Comparison of ENCODE assay signal across 16 cellular contexts in genomic region chr1:242764161-242764560, GRCh38.
"Had no signal": no experiment of that assay in that cellular context is flagged by ENCODE, and none has a peak within 500 bp of the region (broad histone marks: within the 10 kb centered on the region; RNA-seq: fewer than 3 reads in every experiment).

No MANE protein-coding gene starts in this region.

- ATAC-seq: effector memory CD8-positive, alpha-beta T cell; foreskin keratinocyte; lower lobe of right lung; stimulated activated effector memory CD8-positive, alpha-beta T cell treated with anti-CD3 and anti-CD28 coated beads, Interleukin-12 subunit alpha, Interleukin-12 subunit beta, amount 100 ng/mL, for 72 hours; stimulated activated naive CD8-positive, alpha-beta T cell treated with anti-CD3 and anti-CD28 coated beads, Interleukin-15, Interleukin-2, amounts not matched to agents 100 U/mL and 50 U/mL, for 24 hours had no signal

- DNase-seq: effector memory CD8-positive, alpha-beta T cell; esophagus squamous epithelium; immature natural killer cell; left ventricle myocardium inferior; lower lobe of right lung; naive B cell; sigmoid colon; stimulated activated CD4-positive, alpha-beta T cell treated with anti-CD3 and anti-CD28 coated beads, Interleukin-4, amount 100 ng/mL, for 1 hour; stimulated activated CD8-positive, alpha-beta memory T cell treated with anti-CD3 and anti-CD28 coated beads, Interleukin-4, amount 100 ng/mL, for 48 hours; stimulated activated naive CD8-positive, alpha-beta T cell treated with anti-CD3 and anti-CD28 coated beads, Interleukin-15, Interleukin-2, amounts not matched to agents 100 U/mL and 50 U/mL, for 24 hours; thyroid gland; uterus had no signal

- H3K27me3 ChIP-seq: esophagus squamous epithelium, foreskin keratinocyte, sigmoid colon, suprapubic skin, thyroid gland, uterus had no signal

- H3K36me3 ChIP-seq: esophagus squamous epithelium, left ventricle myocardium inferior, lower lobe of right lung, sigmoid colon, suprapubic skin, thyroid gland, uterus had no signal

- H3K27ac ChIP-seq: esophagus squamous epithelium, foreskin keratinocyte, left ventricle myocardium inferior, lower lobe of right lung, sigmoid colon, suprapubic skin, thyroid gland, uterus had no signal

- FAIRE-seq: keratinocyte had no signal

- H3K4me1 ChIP-seq: esophagus squamous epithelium, foreskin keratinocyte, left ventricle myocardium inferior, lower lobe of right lung, sigmoid colon, suprapubic skin, thyroid gland, uterus had no signal

- H3K9me3 ChIP-seq: lower lobe of right lung, thyroid gland, uterus had no signal

- H3K4me3 ChIP-seq: esophagus squamous epithelium, left ventricle myocardium inferior, lower lobe of right lung, sigmoid colon, suprapubic skin, thyroid gland, uterus had no signal
